ENCODE assay signal across 25 cellular contexts in the genomic region with DNA sequence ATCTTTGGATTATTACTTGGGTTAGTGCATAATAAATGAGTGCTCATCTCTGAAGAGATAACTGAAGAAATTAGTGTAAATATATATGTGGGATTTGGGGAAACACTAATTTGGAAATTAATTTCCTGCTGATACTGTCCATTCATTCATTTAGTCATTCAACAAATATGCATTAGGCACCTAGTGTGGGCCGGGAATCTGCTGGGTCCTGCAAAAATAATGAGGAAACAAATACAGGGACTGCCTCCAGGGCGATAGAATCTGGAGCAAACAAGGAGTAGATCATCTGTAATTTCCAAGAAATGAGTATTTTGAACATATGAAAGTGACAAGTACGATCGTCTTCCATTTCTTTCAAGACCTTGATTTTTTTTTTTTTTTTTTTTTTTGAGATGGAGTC.
A peak's percentile ranks its signal among the peaks of the same experiment; 100 is the strongest.
DNase-seq lines count a peak whose midpoint lies in the region; ATAC-seq, FAIRE-seq and TF ChIP-seq lines count a peak whose summit lies in the region.
"Had no signal": no experiment of that assay in that cellular context is flagged by ENCODE, and none has a peak within 500 bp of the region (broad histone marks: within the 10 kb centered on the region; RNA-seq: fewer than 3 reads in every experiment).

No MANE protein-coding gene starts in this region.

- no peaks in the 10 kb centered on the region for H3K36me3 Mint-ChIP-seq in MCF 10A (ENCODE audit: insufficient read depth, unreplicated experiment)
- H3K36me3 Mint-ChIP-seq: CD8-positive, alpha-beta T cell had no signal

- H3K27me3 ChIP-seq in breast epithelium (no peaks in the 10 kb centered on the region), bronchial epithelial cell (ENCODE audit: control insufficient read depth, insufficient read depth, low read length) (no peaks in the 10 kb centered on the region), foreskin keratinocyte (no peaks in the 10 kb centered on the region), right lobe of liver (no peaks in the 10 kb centered on the region)
- H3K27me3 ChIP-seq: BLaER1 treated with 17β-estradiol and CSF1 and Interleukin-3, amounts not matched to agents 10 nM and 100 nM had no signal

- intact Hi-C loops in MCF 10A (cut with micrococcal nuclease) (no loop called here), breast epithelium (cut with DNase I; ENCODE audit: low total_unique reads) (no loop called here), right lobe of liver (cut with DNase I) (no loop called here)

- H3K36me3 ChIP-seq in breast epithelium, result no peaks in the 10 kb centered on the region
- no peaks in the 10 kb centered on the region for H3K36me3 ChIP-seq in bronchial epithelial cell (ENCODE audit: control insufficient read depth, insufficient read depth, low read length)
- H3K36me3 ChIP-seq in right lobe of liver, result no peaks in the 10 kb centered on the region
- H3K36me3 ChIP-seq: BLaER1 treated with 17β-estradiol and CSF1 and Interleukin-3, amounts not matched to agents 10 nM and 100 nM had no signal

- H3K27ac ChIP-seq in breast epithelium (no peak overlapping the region), foreskin keratinocyte (no peak overlapping the region), right lobe of liver (no peak overlapping the region)
- H3K27ac ChIP-seq: 22Rv1; A549; BLaER1 treated with 17β-estradiol and CSF1 and Interleukin-3, amounts not matched to agents 10 nM and 100 nM; C4-2B had no signal

- FAIRE-seq in bronchial epithelial cell (lab: Jason Lieb, UNC), result no peak
- FAIRE-seq: A549, D721Med, GM12878, GM12892, GM18507 had no signal

- POLR2A ChIA-PET in MCF 10A (lab: Yijun Ruan, JAX), result no interaction called here

- H3K27ac Mint-ChIP-seq in MCF 10A (ENCODE audit: low read depth, unreplicated experiment), result no peak overlapping the region
- H3K27ac Mint-ChIP-seq: B cell; CD4-positive, alpha-beta T cell; CD8-positive, alpha-beta T cell had no signal

- H3K4me1 ChIP-seq in breast epithelium (no peaks in the 10 kb centered on the region), foreskin keratinocyte (no peaks in the 10 kb centered on the region), right lobe of liver (no peaks in the 10 kb centered on the region)
- H3K4me1 ChIP-seq: A549; BLaER1 treated with 17β-estradiol and CSF1 and Interleukin-3, amounts not matched to agents 10 nM and 100 nM; Caco-2 had no signal

- TF ChIP-seq CTCF in MCF 10A (IDR thresholded peaks at IDR 0.05; ENCODE audit: unreplicated experiment) (no peak), breast epithelium (IDR thresholded peaks at IDR 0.05) (no peak), bronchial epithelial cell (IDR thresholded peaks at IDR 0.05; ENCODE audit: insufficient read depth, low read length, severe bottlenecking) (no peak), foreskin keratinocyte (conservative IDR thresholded peaks at IDR 0.05) (no peak), right lobe of liver (IDR thresholded peaks at IDR 0.05) (no peak)

- H3K4me3 ChIP-seq in breast epithelium (no peak overlapping the region), bronchial epithelial cell (ENCODE audit: low read depth, low read length) (no peak overlapping the region), right lobe of liver (no peak overlapping the region)
- H3K4me3 ChIP-seq: A549; BLaER1 treated with 17β-estradiol and CSF1 and Interleukin-3, amounts not matched to agents 10 nM and 100 nM; GM12878 had no signal

- H3K4me1 Mint-ChIP-seq in MCF 10A (ENCODE audit: insufficient read depth, unreplicated experiment), result no peaks in the 10 kb centered on the region
- H3K4me1 Mint-ChIP-seq: B cell had no signal

- BruUV-seq in MCF 10A (replicated peaks; lab: Mats Ljungman, UMichigan), result no TSS peak

- H3K4me3 Mint-ChIP-seq in MCF 10A (ENCODE audit: unreplicated experiment), result no peak overlapping the region
- H3K4me3 Mint-ChIP-seq: B cell; CD4-positive, alpha-beta T cell; CD8-positive, alpha-beta T cell had no signal

- ATAC-seq in foreskin keratinocyte (peak; percentile 56), right lobe of liver (no peak)
- ATAC-seq: A549; CD8-positive, alpha-beta T cell; GM12878 had no signal

- H3K9me3 Mint-ChIP-seq in MCF 10A (ENCODE audit: unreplicated experiment), result peaks cover 42% of the 10 kb centered on the region

- TF ChIP-seq POLR2A in breast epithelium (IDR thresholded peaks at IDR 0.05) (no peak), right lobe of liver (IDR thresholded peaks at IDR 0.05) (no peak)

- no peaks in the 10 kb centered on the region for H3K9me3 ChIP-seq in breast epithelium
- H3K9me3 ChIP-seq in right lobe of liver, result no peaks in the 10 kb centered on the region
- H3K9me3 ChIP-seq: A549; BLaER1 treated with 17β-estradiol and CSF1 and Interleukin-3, amounts not matched to agents 10 nM and 100 nM; Caco-2 had no signal

- no peaks in the 10 kb centered on the region for H3K27me3 Mint-ChIP-seq in MCF 10A (ENCODE audit: insufficient read depth, unreplicated experiment)
- H3K27me3 Mint-ChIP-seq: B cell; CD4-positive, alpha-beta T cell had no signal

- 83% methylated on average over 4 of the region's 4 CpGs for WGBS in right lobe of liver (ENCODE audit: insufficient coverage, low coverage, low lambda C conversion rate, missing lambda C conversion rate)

- CTCF ChIA-PET in MCF 10A (lab: Yijun Ruan, JAX), result interaction anchor here (0.6 kb wide), 1 partner anchor 902 kb away, joined by 3 read pairs; no protein-coding TSS in a partner anchor

- peak; percentile 6 for DNase-seq in MCF 10A (ENCODE audit: unreplicated experiment)
- DNase-seq in breast epithelium (ENCODE audit: low spot score in 2 of 2), result no peak
- peak; percentile 10 for DNase-seq in HPDE6-E6E7 (ENCODE audit: extremely low spot score)
- DNase-seq in bronchial epithelial cell (ENCODE audit: low read depth), result peak; percentile 70
- peak; percentile 35 to 42 for DNase-seq in foreskin keratinocyte
- no peak for DNase-seq in T-helper 9 cell
- DNase-seq in SHP77 treated with DMSO at 0.1 percent for 48 hours (lab: John Stamatoyannopoulos, UW), result no peak
- DNase-seq in right lobe of liver, result no peak
- DNase-seq: AML-193; Caco-2; Calu3; CD4-positive, alpha-beta T cell; CD8-positive, alpha-beta T cell; DMS79; DND-41; GDM1 had no signal

Comparison
In these comparisons a context has a peak if more than half of its experiments do, and no peak if none do; other contexts are left out.
1. DNase-seq: peak in MCF 10A (single experiment), HPDE6-E6E7 (single experiment), bronchial epithelial cell (single experiment) and foreskin keratinocyte (2 of 2); none in breast epithelium (0 of 2), T-helper 9 cell (single experiment), SHP77 treated with DMSO at 0.1 percent for 48 hours (single experiment) and right lobe of liver (0 of 3).